Comparison of ENCODE assay signal across 1 cellular context in genomic region chr18:9191658-9192256, GRCh38.
TF ChIP-seq lines count a peak whose summit lies in the region.

No MANE protein-coding gene starts in this region.

TF ChIP-seq in WTC11, 78 proteins besides CTCF, POLR2A, EP300 and RAD21 (continued from another document):
- TF ChIP-seq HMGA2 (CRISPR knock-in tag; IDR thresholded peaks at IDR 0.05): no peak
- no peak for TF ChIP-seq SOX15 (CRISPR knock-in tag; IDR thresholded peaks at IDR 0.05)
- no peak for TF ChIP-seq RELA (CRISPR knock-in tag; IDR thresholded peaks at IDR 0.05; ENCODE audit: borderline replicate concordance)
- no peak for TF ChIP-seq ZNF232 (CRISPR knock-in tag; IDR thresholded peaks at IDR 0.05)
- TF ChIP-seq, protein P1, sequence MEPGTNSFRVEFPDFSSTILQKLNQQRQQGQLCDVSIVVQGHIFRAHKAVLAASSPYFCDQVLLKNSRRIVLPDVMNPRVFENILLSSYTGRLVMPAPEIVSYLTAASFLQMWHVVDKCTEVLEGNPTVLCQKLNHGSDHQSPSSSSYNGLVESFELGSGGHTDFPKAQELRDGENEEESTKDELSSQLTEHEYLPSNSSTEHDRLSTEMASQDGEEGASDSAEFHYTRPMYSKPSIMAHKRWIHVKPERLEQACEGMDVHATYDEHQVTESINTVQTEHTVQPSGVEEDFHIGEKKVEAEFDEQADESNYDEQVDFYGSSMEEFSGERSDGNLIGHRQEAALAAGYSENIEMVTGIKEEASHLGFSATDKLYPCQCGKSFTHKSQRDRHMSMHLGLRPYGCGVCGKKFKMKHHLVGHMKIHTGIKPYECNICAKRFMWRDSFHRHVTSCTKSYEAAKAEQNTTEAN (CRISPR knock-in tag; IDR thresholded peaks at IDR 0.05): no peak
TF ChIP-seq in WTC11: peak in this region for 0.
